7 cellular contexts compared by ENCODE assay signal in genomic region chr2:176178271-176178806, GRCh38. TPM values are rescaled to one million over a fixed set of nuclear protein-coding genes. Genes with fewer than 3 reads are reported as not detected.
A peak's percentile ranks its signal among the peaks of the same experiment; 100 is the strongest.
DNase-seq lines count a peak whose midpoint lies in the region; ATAC-seq and TF ChIP-seq lines count a peak whose summit lies in the region.

No MANE protein-coding gene starts in this region.

- WGBS in SK-N-SH (ENCODE audit: low lambda C conversion rate) = 94% methylated on average over 24 of the region's 40 CpGs

- H4K20me1 ChIP-seq in SK-N-SH (ENCODE audit: insufficient read depth) = no peaks in the 10 kb centered on the region

- CTCF ChIA-PET in SK-N-SH (lab: Yijun Ruan, JAX) = interaction anchor here (1.2 kb wide), 1 partner anchor 276 kb away, joined by 4 read pairs; no protein-coding TSS in a partner anchor

- H2AFZ ChIP-seq in SK-N-SH (ENCODE audit: low read depth) = no peak overlapping the region

- POLR2A ChIA-PET in SK-N-SH (lab: Yijun Ruan, JAX) = no interaction called here

- no peak overlapping the region for H3K9ac ChIP-seq in SK-N-SH

- intact Hi-C loops in posterior vena cava (cut with DNase I) = no loop called here

- no peaks in the 10 kb centered on the region for H3K27me3 ChIP-seq in SK-N-SH (ENCODE audit: insufficient read depth)

- no peak for TF ChIP-seq RAD21 in SK-N-SH (IDR thresholded peaks at IDR 0.05; ENCODE audit: low read length)

- peak overlapping the region; percentile 11; the same call in 1 of the 2 replicates for H3K4me3 ChIP-seq in HFF-Myc (replicated peaks; ENCODE audit: low read depth, low read length)
- H3K4me3 ChIP-seq in skin epidermis = peak overlapping the region; percentile 18 to 44 (median 28)
- no peak overlapping the region for H3K4me3 ChIP-seq in SK-N-SH (ENCODE audit: low read depth in 2 of 2, low read length in 1 of 2)

- no peaks in the 10 kb centered on the region for H3K36me3 ChIP-seq in SK-N-SH (replicated peaks in 1 of 2; ENCODE audit: control insufficient read depth in 1 of 2, insufficient read depth in 2 of 2, low read length in 1 of 2)

- TF ChIP-seq CTCF in HFF-Myc (IDR thresholded peaks at IDR 0.05; ENCODE audit: low read depth, low read length, missing control alignments) = no peak
- TF ChIP-seq CTCF in SK-N-SH (IDR thresholded peaks at IDR 0.05) = no peak

- H3K79me2 ChIP-seq in SK-N-SH (ENCODE audit: insufficient read depth) = no peaks in the 10 kb centered on the region

- H3K4me2 ChIP-seq in SK-N-SH = no peak overlapping the region

- no peaks in the 10 kb centered on the region for H3K9me3 ChIP-seq in SK-N-SH

- DNase-seq in HFF-Myc (ENCODE audit: extremely low read depth, low read depth) = no peak
- peak; percentile 62 for DNase-seq in NCI-H524 treated with DMSO at 0.1 percent for 48 hours (lab: John Stamatoyannopoulos, UW)
- DNase-seq in posterior vena cava (ENCODE audit: low spot score) = no peak
- DNase-seq in SK-N-SH = no peak
- DNase-seq in activated CD4-positive, alpha-beta T cell treated with anti-CD3 and anti-CD28 coated beads, Interleukin-2, amount 50 U/mL, for 4 hours = no peak

- peak; percentile 69 for ATAC-seq in esophagus mucosa

- H3F3A ChIP-seq in SK-N-SH (replicated peaks; ENCODE audit: insufficient read depth) = no peaks in the 10 kb centered on the region

- H3K4me1 ChIP-seq in SK-N-SH (ENCODE audit: control insufficient read depth in 1 of 2, insufficient read depth in 2 of 2, low read depth in 1 of 2, low read length in 1 of 2) = peaks cover 0 to 5% of the 10 kb centered on the region in 2 experiments; a peak in 2 of 4 replicates

- no peak for TF ChIP-seq EP300 in SK-N-SH (IDR thresholded peaks at IDR 0.05; ENCODE audit: borderline replicate concordance in 1 of 2, low read depth in 1 of 2, low read length in 1 of 2)

- no peaks in the 10 kb centered on the region for H3K9me2 ChIP-seq in SK-N-SH

- peak overlapping the region in 8 of 21 experiments; percentile 12 to 63 (median 46) for H3K27ac ChIP-seq in skin epidermis
- no peak overlapping the region for H3K27ac ChIP-seq in SK-N-SH (ENCODE audit: low read depth in 2 of 2, low read length in 1 of 2)

TF ChIP-seq in SK-N-SH, 30 proteins besides CTCF, POLR2A, EP300 and RAD21:
- TF ChIP-seq SMC3 (IDR thresholded peaks at IDR 0.05; ENCODE audit: low read depth, low read length) (no peak), MXI1 (IDR thresholded peaks at IDR 0.05; ENCODE audit: low read depth, low read length) (no peak), IRF3 (IDR thresholded peaks at IDR 0.05; ENCODE audit: low read depth, low read length) (no peak), YY1 (IDR thresholded peaks at IDR 0.05; ENCODE audit: low read depth) (no peak), TEAD4 (IDR thresholded peaks at IDR 0.05; ENCODE audit: borderline replicate concordance, insufficient read depth) (no peak), PBX3 (IDR thresholded peaks at IDR 0.05) (no peak), POLR2AphosphoS5 (IDR thresholded peaks at IDR 0.05; ENCODE audit: low read depth, low read length) (no peak), RFX5 (IDR thresholded peaks at IDR 0.05; ENCODE audit: low read length) (no peak), REST (IDR thresholded peaks at IDR 0.05; ENCODE audit: low read depth, low read length) (no peak), ELF1 (IDR thresholded peaks at IDR 0.05) (no peak), SIN3A (IDR thresholded peaks at IDR 0.05; ENCODE audit: borderline replicate concordance, low read depth, low read length) (no peak), EZH2phosphoT487 (IDR thresholded peaks at IDR 0.05; ENCODE audit: borderline replicate concordance, low read depth) (no peak)
TF ChIP-seq in SK-N-SH: peak in this region for 0.

RNA-seq across cellular contexts. Expression of gene HOXD1, which starts 10.1 kb away (rescaled TPM):
- total RNA-seq in esophagus mucosa (0.16 TPM), posterior vena cava (under 1 TPM; 0.46 to 0.48 TPM)
- polyA plus RNA-seq in SK-N-SH (2012; rRNA removed) = not detected in 2 replicates
- polyA plus RNA-seq in SK-N-SH (2012; cell fraction: cytosol; rRNA removed) = 0.03 TPM in 1 of 2 replicates, not detected in the other
- 0.02 and 0.12 TPM in 2 replicates for polyA plus RNA-seq in SK-N-SH (2012; cell fraction: nucleus; rRNA removed)

RNA-seq across cellular contexts. Expression of gene HOXD3, which starts 21.2 kb away (rescaled TPM):
- total RNA-seq in esophagus mucosa (0.52 TPM), posterior vena cava (10 to 100 TPM in 1 of 2 donors, 1 to 10 TPM in 1; 9.0 to 10.9 TPM)
- polyA plus RNA-seq in SK-N-SH (2012; rRNA removed) = 0.80 and 0.81 TPM in 2 replicates
- polyA plus RNA-seq in SK-N-SH (2012; cell fraction: cytosol; rRNA removed) = 0.62 and 0.88 TPM in 2 replicates
- polyA plus RNA-seq in SK-N-SH (2012; cell fraction: nucleus; rRNA removed) = 1.4 and 3.9 TPM in 2 replicates

RNA-seq across cellular contexts. Expression of gene HOXD4, which starts 27.0 kb away (rescaled TPM):
- total RNA-seq in esophagus mucosa (0.36 TPM), posterior vena cava (1 to 10 TPM; 7.2 to 9.9 TPM)
- 1.0 and 1.6 TPM in 2 replicates for polyA plus RNA-seq in SK-N-SH (2012; rRNA removed)
- 0.24 and 0.43 TPM in 2 replicates for polyA plus RNA-seq in SK-N-SH (2012; cell fraction: cytosol; rRNA removed)
- polyA plus RNA-seq in SK-N-SH (2012; cell fraction: nucleus; rRNA removed) = 11.1 and 13.3 TPM in 2 replicates

RNA-seq across cellular contexts. Expression of gene HOXD8, which starts 48.8 kb away (rescaled TPM):
- total RNA-seq in esophagus mucosa = 0.88 TPM
- 10 to 100 TPM; 30.6 to 31.3 TPM for total RNA-seq in posterior vena cava
- polyA plus RNA-seq in SK-N-SH (2012; rRNA removed) = 6.4 and 8.2 TPM in 2 replicates
- polyA plus RNA-seq in SK-N-SH (2012; cell fraction: cytosol; rRNA removed) = 9.8 and 10.2 TPM in 2 replicates
- 3.2 and 5.0 TPM in 2 replicates for polyA plus RNA-seq in SK-N-SH (2012; cell fraction: nucleus; rRNA removed)

RNA-seq across cellular contexts. Expression of gene HOXD9, which starts 55.8 kb away (rescaled TPM):
- total RNA-seq in esophagus mucosa (1.1 TPM), posterior vena cava (10 to 100 TPM in 1 of 2 donors, 1 to 10 TPM in 1; 7.9 to 12.0 TPM)
- polyA plus RNA-seq in SK-N-SH (2012; rRNA removed) = 3.6 and 4.8 TPM in 2 replicates
- 4.2 and 5.0 TPM in 2 replicates for polyA plus RNA-seq in SK-N-SH (2012; cell fraction: cytosol; rRNA removed)
- polyA plus RNA-seq in SK-N-SH (2012; cell fraction: nucleus; rRNA removed) = 4.3 and 6.4 TPM in 2 replicates

Comparison
In these comparisons a context has a peak if more than half of its experiments do, and no peak if none do; other contexts are left out.
1. H3K4me3 ChIP-seq: peak in HFF-Myc (single experiment) and skin epidermis (7 of 7); none in SK-N-SH (0 of 2).